In genomic region chr7:101017099-101017777, GRCh38 we compare ENCODE assay signal across 1 cellular context.
A peak's percentile ranks its signal among the peaks of the same experiment; 100 is the strongest.
TF ChIP-seq lines count a peak whose summit lies in the region.

No MANE protein-coding gene starts in this region.

TF ChIP-seq in HepG2, 621 proteins besides CTCF, POLR2A, EP300 and RAD21 (continued from another document and continues in another):
- TF ChIP-seq ZBTB49 (CRISPR knock-in tag; IDR thresholded peaks at IDR 0.05; ENCODE audit: borderline replicate concordance): no peak
- TF ChIP-seq BRCA1 (CRISPR knock-in tag; IDR thresholded peaks at IDR 0.05): no peak
- no peak for TF ChIP-seq TCF7 (IDR thresholded peaks at IDR 0.05; ENCODE audit: low read depth)
- no peak for TF ChIP-seq WIZ (CRISPR knock-in tag; IDR thresholded peaks at IDR 0.05)
- TF ChIP-seq ARID5B (CRISPR knock-in tag; IDR thresholded peaks at IDR 0.05): peak; percentile 71
- no peak for TF ChIP-seq ZSCAN22 (CRISPR knock-in tag; IDR thresholded peaks at IDR 0.05)
- TF ChIP-seq KDM5B (CRISPR knock-in tag; IDR thresholded peaks at IDR 0.05; ENCODE audit: borderline replicate concordance): no peak
- no peak for TF ChIP-seq MYNN (CRISPR knock-in tag; IDR thresholded peaks at IDR 0.05; ENCODE audit: low read depth)
- TF ChIP-seq NKX3-1 (CRISPR knock-in tag; IDR thresholded peaks at IDR 0.05): no peak
- TF ChIP-seq MIXL1 (CRISPR knock-in tag; IDR thresholded peaks at IDR 0.05): no peak
- peak; percentile 64 for TF ChIP-seq RFX3 (CRISPR knock-in tag; IDR thresholded peaks at IDR 0.05)
- TF ChIP-seq TERF1 (CRISPR knock-in tag; IDR thresholded peaks at IDR 0.05): no peak
- no peak; the same call in 1 of the 2 replicates for TF ChIP-seq GABPA (IDR thresholded peaks at IDR 0.05; ENCODE audit: low read depth, low read length)
- peak; percentile 84 for TF ChIP-seq GABPA (CRISPR knock-in tag; IDR thresholded peaks at IDR 0.05; ENCODE audit: low read depth)
- no peak for TF ChIP-seq ZNF737 (CRISPR knock-in tag; IDR thresholded peaks at IDR 0.05; ENCODE audit: borderline replicate concordance)
- TF ChIP-seq ZKSCAN5 (CRISPR knock-in tag; IDR thresholded peaks at IDR 0.05): no peak
- no peak for TF ChIP-seq GMEB1 (CRISPR knock-in tag; IDR thresholded peaks at IDR 0.05; ENCODE audit: borderline replicate concordance)
- no peak for TF ChIP-seq ZNF646 (CRISPR knock-in tag; IDR thresholded peaks at IDR 0.05)
- TF ChIP-seq ZBTB14 (CRISPR knock-in tag; IDR thresholded peaks at IDR 0.05): no peak
- no peak for TF ChIP-seq PAF1 (CRISPR knock-in tag; IDR thresholded peaks at IDR 0.05)
- peak; percentile 61; the same call in 1 of the 2 replicates for TF ChIP-seq ZNF746 (CRISPR knock-in tag; IDR thresholded peaks at IDR 0.05)
- no peak for TF ChIP-seq FOXP1 (IDR thresholded peaks at IDR 0.05)
- 0 out of 2 replicates have a peak, but pooled peaks have one; percentile 27 for TF ChIP-seq FOXP1 (CRISPR knock-in tag; IDR thresholded peaks at IDR 0.05)
- no peak for TF ChIP-seq HNRNPUL1 (IDR thresholded peaks at IDR 0.05; ENCODE audit: low read depth, low read length)
- TF ChIP-seq STAG1 (CRISPR knock-in tag; IDR thresholded peaks at IDR 0.05): no peak
- no peak for TF ChIP-seq ZNF256 (CRISPR knock-in tag; conservative IDR thresholded peaks at IDR 0.05)
- TF ChIP-seq ZNF609 (CRISPR knock-in tag; IDR thresholded peaks at IDR 0.05; ENCODE audit: borderline replicate concordance): no peak
- no peak for TF ChIP-seq ZNF12 (CRISPR knock-in tag; IDR thresholded peaks at IDR 0.05)
- no peak for TF ChIP-seq ZFY (CRISPR knock-in tag; IDR thresholded peaks at IDR 0.05)
- 0 out of 2 replicates have a peak, but pooled peaks have one; percentile 24 for TF ChIP-seq FOSL1 (CRISPR knock-in tag; IDR thresholded peaks at IDR 0.05; ENCODE audit: borderline replicate concordance)
- TF ChIP-seq ZBTB2 (CRISPR knock-in tag; IDR thresholded peaks at IDR 0.05; ENCODE audit: low read depth): no peak
- TF ChIP-seq MTF1 (CRISPR knock-in tag; IDR thresholded peaks at IDR 0.05): no peak
- TF ChIP-seq MED1 (CRISPR knock-in tag; IDR thresholded peaks at IDR 0.05): 0 out of 2 replicates have a peak, but pooled peaks have one; percentile 27
- no peak for TF ChIP-seq HDAC6 (IDR thresholded peaks at IDR 0.05; ENCODE audit: low read depth, low read length)
- no peak for TF ChIP-seq ZNF598 (CRISPR knock-in tag; IDR thresholded peaks at IDR 0.05; ENCODE audit: borderline replicate concordance)
